ENCODE assay signal across 11 cellular contexts in genomic region chr6:15936503-15936902, GRCh38.
A peak's percentile ranks its signal among the peaks of the same experiment; 100 is the strongest.
DNase-seq lines count a peak whose midpoint lies in the region; ATAC-seq and TF ChIP-seq lines count a peak whose summit lies in the region.
"Had no signal": no experiment of that assay in that cellular context is flagged by ENCODE, and none has a peak within 500 bp of the region (broad histone marks: within the 10 kb centered on the region; RNA-seq: fewer than 3 reads in every experiment).

No MANE protein-coding gene starts in this region.

- no peaks in the 10 kb centered on the region for H3K27me3 ChIP-seq in ascending aorta

- no peak overlapping the region for H3K4me3 ChIP-seq in ascending aorta

- peak; percentile 40 for ATAC-seq in activated naive CD8-positive, alpha-beta T cell treated with anti-CD3 and anti-CD28 coated beads, Interleukin-2, amount 50 U/mL, for 24 hours
- peak; percentile 87 for ATAC-seq in HG02884 (IDR thresholded peaks at IDR 0.05; ENCODE audit: unreplicated experiment)
- ATAC-seq in stimulated activated naive B cell treated with anti-CD40 and anti-IgM and Interleukin-4, amounts not matched to agents 10 μg/mL and 1 μg/mL and 100 μg/mL, for 72 hours (replicated peaks) = peak; percentile 95 to 96

- TF ChIP-seq CTCF in ascending aorta (IDR thresholded peaks at IDR 0.05) = no peak

- peaks cover 3% of the 10 kb centered on the region for H3K4me1 Mint-ChIP-seq in activated naive CD8-positive, alpha-beta T cell treated with anti-CD3 and anti-CD28 coated beads, Interleukin-2, amount 50 U/mL, for 24 hours
- no peaks in the 10 kb centered on the region for H3K4me1 Mint-ChIP-seq in activated naive CD8-positive, alpha-beta T cell treated with anti-CD3 and anti-CD28 coated beads for 36 hours
- H3K4me1 Mint-ChIP-seq in stimulated activated naive B cell treated with anti-CD40 and anti-IgM and Interleukin-4, amounts not matched to agents 10 μg/mL and 1 μg/mL and 100 μg/mL, for 72 hours = peaks cover 25 to 30% of the 10 kb centered on the region in 2 donors

- H3K4me3 Mint-ChIP-seq in activated naive CD8-positive, alpha-beta T cell treated with anti-CD3 and anti-CD28 coated beads, Interleukin-2, amount 50 U/mL, for 24 hours = no peak overlapping the region
- H3K4me3 Mint-ChIP-seq in activated naive CD8-positive, alpha-beta T cell treated with anti-CD3 and anti-CD28 coated beads for 36 hours = no peak overlapping the region
- H3K4me3 Mint-ChIP-seq in stimulated activated naive B cell treated with anti-CD40 and anti-IgM and Interleukin-4, amounts not matched to agents 10 μg/mL and 1 μg/mL and 100 μg/mL, for 72 hours = no peak overlapping the region

- intact Hi-C loops in ascending aorta (cut with DNase I) = no loop called here

- no peaks in the 10 kb centered on the region for H3K36me3 ChIP-seq in ascending aorta

- no peak overlapping the region for H3K27ac ChIP-seq in ascending aorta

- no peaks in the 10 kb centered on the region for H3K27me3 Mint-ChIP-seq in activated naive CD8-positive, alpha-beta T cell treated with anti-CD3 and anti-CD28 coated beads, Interleukin-2, amount 50 U/mL, for 24 hours
- peaks cover 5% of the 10 kb centered on the region for H3K27me3 Mint-ChIP-seq in activated naive CD8-positive, alpha-beta T cell treated with anti-CD3 and anti-CD28 coated beads for 36 hours
- no peaks in the 10 kb centered on the region for H3K27me3 Mint-ChIP-seq in stimulated activated naive B cell treated with anti-CD40 and anti-IgM and Interleukin-4, amounts not matched to agents 10 μg/mL and 1 μg/mL and 100 μg/mL, for 72 hours

- no peak overlapping the region for H3K27ac Mint-ChIP-seq in activated naive CD8-positive, alpha-beta T cell treated with anti-CD3 and anti-CD28 coated beads, Interleukin-2, amount 50 U/mL, for 24 hours
- H3K27ac Mint-ChIP-seq in activated naive CD8-positive, alpha-beta T cell treated with anti-CD3 and anti-CD28 coated beads for 36 hours = no peak overlapping the region
- H3K27ac Mint-ChIP-seq in stimulated activated naive B cell treated with anti-CD40 and anti-IgM and Interleukin-4, amounts not matched to agents 10 μg/mL and 1 μg/mL and 100 μg/mL, for 72 hours = peak overlapping the region; percentile 20

- H3K4me1 ChIP-seq in ascending aorta = no peaks in the 10 kb centered on the region

- peaks cover 9% of the 10 kb centered on the region for H3K9me3 Mint-ChIP-seq in activated naive CD8-positive, alpha-beta T cell treated with anti-CD3 and anti-CD28 coated beads, Interleukin-2, amount 50 U/mL, for 24 hours
- peaks cover 10% of the 10 kb centered on the region for H3K9me3 Mint-ChIP-seq in activated naive CD8-positive, alpha-beta T cell treated with anti-CD3 and anti-CD28 coated beads for 36 hours
- H3K9me3 Mint-ChIP-seq in stimulated activated naive B cell treated with anti-CD40 and anti-IgM and Interleukin-4, amounts not matched to agents 10 μg/mL and 1 μg/mL and 100 μg/mL, for 72 hours = peaks cover 6 to 12% of the 10 kb centered on the region in 2 donors

- H3K36me3 Mint-ChIP-seq in activated naive CD8-positive, alpha-beta T cell treated with anti-CD3 and anti-CD28 coated beads, Interleukin-2, amount 50 U/mL, for 24 hours (ENCODE audit: low read depth) = peaks cover under 1% of the 10 kb centered on the region
- H3K36me3 Mint-ChIP-seq in activated naive CD8-positive, alpha-beta T cell treated with anti-CD3 and anti-CD28 coated beads for 36 hours = peaks cover under 1% of the 10 kb centered on the region
- peaks cover 0 to 10% of the 10 kb centered on the region in 2 donors for H3K36me3 Mint-ChIP-seq in stimulated activated naive B cell treated with anti-CD40 and anti-IgM and Interleukin-4, amounts not matched to agents 10 μg/mL and 1 μg/mL and 100 μg/mL, for 72 hours

- H3K9me3 ChIP-seq in ascending aorta = no peaks in the 10 kb centered on the region

- no peak for DNase-seq in activated naive CD8-positive, alpha-beta T cell treated with anti-CD3 and anti-CD28 coated beads, Interleukin-2, amount 50 U/mL, for 24 hours
- DNase-seq in activated naive CD8-positive, alpha-beta T cell treated with anti-CD3 and anti-CD28 coated beads for 36 hours = no peak
- peak; percentile 62 for DNase-seq in NCI-H2029 (lab: John Stamatoyannopoulos, UW)
- peak; percentile 67 for DNase-seq in stimulated activated naive B cell treated with anti-CD40 and anti-IgM and Interleukin-4, amounts not matched to agents 10 μg/mL and 1 μg/mL and 100 μg/mL, for 72 hours
- DNase-seq in HK-2 (ENCODE audit: unreplicated experiment) = no peak
- DNase-seq in activated gamma-delta T cell treated with Interleukin-2 at 50 U/mL for 16 hours = no peak
- no peak for DNase-seq in ascending aorta (ENCODE audit: low spot score in 2 of 2)
- DNase-seq: activated CD4-positive, CD25-positive, alpha-beta regulatory T cell treated with anti-CD3 and anti-CD28 coated beads, Interleukin-2, amount 50 U/mL, for 72 hours; NCI-H1436 treated with DMSO at 0.1 percent for 48 hours; stimulated activated CD4-positive, alpha-beta T cell treated with anti-CD3 and anti-CD28 coated beads, Interleukin-2, amount 100 ng/mL, for 48 hours had no signal

Comparison
In these comparisons a context has a peak if more than half of its experiments do, and no peak if none do; other contexts are left out.
1. ATAC-seq: peak in every context shown above with its lines; median percentile 96 in stimulated activated naive B cell treated with anti-CD40 and anti-IgM and Interleukin-4, amounts not matched to agents 10 μg/mL and 1 μg/mL and 100 μg/mL, for 72 hours; 87 in HG02884; 40 in activated naive CD8-positive, alpha-beta T cell treated with anti-CD3 and anti-CD28 coated beads, Interleukin-2, amount 50 U/mL, for 24 hours.
2. DNase-seq: peak in NCI-H2029 (single experiment) and stimulated activated naive B cell treated with anti-CD40 and anti-IgM and Interleukin-4, amounts not matched to agents 10 μg/mL and 1 μg/mL and 100 μg/mL, for 72 hours (single experiment); none in activated naive CD8-positive, alpha-beta T cell treated with anti-CD3 and anti-CD28 coated beads, Interleukin-2, amount 50 U/mL, for 24 hours (single experiment), activated naive CD8-positive, alpha-beta T cell treated with anti-CD3 and anti-CD28 coated beads for 36 hours (single experiment), HK-2 (single experiment), activated gamma-delta T cell treated with Interleukin-2 at 50 U/mL for 16 hours (single experiment) and ascending aorta (0 of 2).